1 cellular context compared by ENCODE assay signal in genomic region chr12:109675411-109675810, GRCh38.
TF ChIP-seq lines count a peak whose summit lies in the region.

No MANE protein-coding gene starts in this region.

TF ChIP-seq in HEK293, 187 proteins besides CTCF, POLR2A, EP300 and RAD21 (continued from another document):
- TF ChIP-seq FEZF1 (tag by site-specific recombination; IDR thresholded peaks at IDR 0.05), result peak; percentile 56
